Comparison of ENCODE assay signal across 17 cellular contexts in the genomic region with DNA sequence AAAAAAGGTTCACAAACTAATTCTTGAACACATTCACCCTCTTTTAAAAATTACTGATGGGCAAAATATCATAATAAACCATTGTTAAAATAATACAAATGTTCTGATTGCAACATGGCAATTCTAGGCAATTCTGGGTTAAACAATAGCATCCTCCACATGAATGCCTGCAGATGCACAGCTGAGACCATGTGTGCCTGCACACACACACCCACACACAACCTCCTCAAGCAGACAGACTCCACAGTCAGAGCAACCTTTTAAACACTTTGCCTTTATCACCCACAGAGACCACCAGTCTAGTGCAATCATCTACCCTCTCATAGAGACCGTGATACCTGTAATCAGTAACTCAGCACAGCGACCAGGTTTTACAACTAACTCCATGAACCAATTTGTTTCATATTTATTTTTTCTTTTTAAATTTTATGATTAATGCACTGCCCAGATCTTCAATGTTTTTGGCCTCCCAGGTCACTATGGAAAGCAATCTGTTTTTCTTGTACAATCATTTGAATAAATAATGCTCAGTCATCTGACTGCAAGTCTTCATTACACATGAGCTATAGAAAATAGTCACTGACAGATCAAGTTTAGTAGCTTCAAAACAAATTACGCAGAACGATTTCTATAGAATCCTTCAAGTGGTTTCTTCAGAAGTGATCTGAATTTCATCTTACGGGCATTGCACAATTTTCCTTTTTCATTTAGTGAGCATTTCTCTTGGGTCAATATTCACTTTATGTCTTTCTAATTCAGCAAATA.
DNase-seq lines count a peak whose midpoint lies in the region; ATAC-seq and TF ChIP-seq lines count a peak whose summit lies in the region.
"Had no signal": no experiment of that assay in that cellular context is flagged by ENCODE, and none has a peak within 500 bp of the region (broad histone marks: within the 10 kb centered on the region; RNA-seq: fewer than 3 reads in every experiment).

No MANE protein-coding gene starts in this region.

- WGBS in smooth muscle cell (ENCODE audit: low lambda C conversion rate): 92% methylated on average over 5 of the region's 5 CpGs

- H3K9me3 ChIP-seq in left ventricle myocardium inferior (replicated peaks) (no peaks in the 10 kb centered on the region), smooth muscle cell (replicated peaks; ENCODE audit: low read depth) (no peaks in the 10 kb centered on the region)
- H3K9me3 ChIP-seq: MG63 had no signal

- H3F3A ChIP-seq in smooth muscle cell (ENCODE audit: low read depth): no peaks in the 10 kb centered on the region

- no peak overlapping the region for H3K4me3 ChIP-seq in left ventricle myocardium inferior
- H3K4me3 ChIP-seq in fibroblast of pulmonary artery (replicated peaks; ENCODE audit: low read depth, low read length): no peak overlapping the region
- H3K4me3 ChIP-seq in smooth muscle cell: no peak overlapping the region
- H3K4me3 ChIP-seq: lung, MG63 had no signal

- no peak for ATAC-seq in HG02763 (IDR thresholded peaks at IDR 0.05; ENCODE audit: unreplicated experiment)
- ATAC-seq: HepG2, natural killer cell had no signal

- intact Hi-C loops in left ventricle myocardium inferior (cut with micrococcal nuclease): no loop called here
- intact Hi-C loops in cardiac septum (cut with DNase I): no loop called here

- TF ChIP-seq CTCF in left ventricle myocardium inferior (IDR thresholded peaks at IDR 0.05; ENCODE audit: borderline replicate concordance): no peak
- TF ChIP-seq CTCF in fibroblast of pulmonary artery (IDR thresholded peaks at IDR 0.05; ENCODE audit: low read length, missing control alignments): no peak
- TF ChIP-seq CTCF in type B pancreatic cell (conservative IDR thresholded peaks at IDR 0.05): no peak
- TF ChIP-seq CTCF in smooth muscle cell (IDR thresholded peaks at IDR 0.05; ENCODE audit: borderline replicate concordance, insufficient read depth, poor library complexity, severe bottlenecking): no peak

- no peak overlapping the region for H3K27ac Mint-ChIP-seq in type B pancreatic cell
- H3K27ac Mint-ChIP-seq: activated naive CD8-positive, alpha-beta T cell; natural killer cell had no signal

- no peak overlapping the region for H3K4me2 ChIP-seq in smooth muscle cell

- no peaks in the 10 kb centered on the region for H3K36me3 Mint-ChIP-seq in type B pancreatic cell
- H3K36me3 Mint-ChIP-seq: activated naive CD8-positive, alpha-beta T cell; natural killer cell had no signal

- peaks cover 7% of the 10 kb centered on the region for H4K20me1 ChIP-seq in smooth muscle cell (ENCODE audit: low read depth)

- H3K36me3 ChIP-seq in left ventricle myocardium inferior: no peaks in the 10 kb centered on the region
- H3K36me3 ChIP-seq in smooth muscle cell (ENCODE audit: low read depth): no peaks in the 10 kb centered on the region
- H3K36me3 ChIP-seq: MG63 had no signal

- no peak overlapping the region for H2AFZ ChIP-seq in smooth muscle cell (ENCODE audit: low read depth)

- H3K79me2 ChIP-seq in smooth muscle cell (ENCODE audit: low read depth): peaks cover 4% of the 10 kb centered on the region

- H3K27me3 ChIP-seq in left ventricle myocardium inferior (ENCODE audit: low read depth) (no peaks in the 10 kb centered on the region), smooth muscle cell (ENCODE audit: low read depth) (no peaks in the 10 kb centered on the region)
- H3K27me3 ChIP-seq: MG63 had no signal

- H3K4me3 Mint-ChIP-seq in type B pancreatic cell: peak overlapping the region; percentile 33
- H3K4me3 Mint-ChIP-seq: activated naive CD8-positive, alpha-beta T cell; natural killer cell had no signal

- DNase-seq in left ventricle myocardium inferior (no peak), cardiac septum (ENCODE audit: low spot score) (no peak), NCI-H774 (lab: John Stamatoyannopoulos, UW) (peak; percentile 54), fibroblast of pulmonary artery (ENCODE audit: low read depth) (peak; percentile 53), type B pancreatic cell (ENCODE audit: extremely low spot score, unreplicated experiment) (no peak), smooth muscle cell (lab: John Stamatoyannopoulos, UW; ENCODE audit: unreplicated experiment) (no peak), medulla oblongata (ENCODE audit: extremely low spot score) (no peak)
- DNase-seq: activated CD4-positive, alpha-beta T cell treated with anti-CD3 and anti-CD28 coated beads, Interleukin-2, amount 50 U/mL, for 4 hours; activated T-cell treated with anti-CD3 and anti-CD28 coated beads, Interleukin-2, amount 50 U/mL, for 1 hour; MG63; natural killer cell; NCI-H2171; SW 1271 had no signal

- H3K4me1 ChIP-seq in left ventricle myocardium inferior (peaks cover 40% of the 10 kb centered on the region), smooth muscle cell (ENCODE audit: low read depth) (peaks cover 19% of the 10 kb centered on the region)

- no peaks in the 10 kb centered on the region for H3K27me3 Mint-ChIP-seq in type B pancreatic cell
- H3K27me3 Mint-ChIP-seq: activated naive CD8-positive, alpha-beta T cell had no signal

- no peak overlapping the region for H3K9ac ChIP-seq in smooth muscle cell (ENCODE audit: low read depth)

- H3K27ac ChIP-seq in left ventricle myocardium inferior (replicated peaks) (peak overlapping the region; percentile 38), smooth muscle cell (ENCODE audit: low read depth) (no peak overlapping the region)

- H3K4me1 Mint-ChIP-seq in type B pancreatic cell (ENCODE audit: unreplicated experiment): peaks cover 30% of the 10 kb centered on the region
- H3K4me1 Mint-ChIP-seq: natural killer cell had no signal

- H3K9me3 Mint-ChIP-seq in type B pancreatic cell: no peaks in the 10 kb centered on the region

Comparison
In these comparisons a context has a peak if more than half of its experiments do, and no peak if none do; other contexts are left out.
1. DNase-seq: peak in NCI-H774 (single experiment) and fibroblast of pulmonary artery (single experiment); none in left ventricle myocardium inferior (single experiment), cardiac septum (single experiment), type B pancreatic cell (single experiment), smooth muscle cell (single experiment) and medulla oblongata (single experiment).